In genomic region chr3:182668541-182668940, GRCh38 we compare ENCODE assay signal across 29 cellular contexts.
"Had no signal": no experiment of that assay in that cellular context is flagged by ENCODE, and none has a peak within 500 bp of the region (broad histone marks: within the 10 kb centered on the region; RNA-seq: fewer than 3 reads in every experiment).

No MANE protein-coding gene starts in this region.

- H3K36me3 Mint-ChIP-seq: immature natural killer cell; naive thymus-derived CD4-positive, alpha-beta T cell; natural killer cell treated with Interleukin-12 subunit alpha and Interleukin-12 subunit beta and Interleukin-15 and Interleukin-18, amount 100 ng/mL, for 72 hours; stimulated activated naive B cell treated with anti-CD40 and anti-IgM and Interleukin-4, amounts not matched to agents 10 μg/mL and 1 μg/mL and 100 μg/mL, for 72 hours had no signal

- FAIRE-seq: islet of Langerhans, urothelium cell line had no signal

- H3K36me3 ChIP-seq: left ventricle myocardium inferior, ovary, prostate gland, stomach, thoracic aorta, tibial artery, upper lobe of right lung had no signal

- H3K9me3 Mint-ChIP-seq: immature natural killer cell; memory B cell; naive thymus-derived CD4-positive, alpha-beta T cell; natural killer cell treated with Interleukin-12 subunit alpha and Interleukin-12 subunit beta and Interleukin-15 and Interleukin-18, amount 100 ng/mL, for 72 hours; stimulated activated naive B cell treated with anti-CD40 and anti-IgM and Interleukin-4, amounts not matched to agents 10 μg/mL and 1 μg/mL and 100 μg/mL, for 72 hours had no signal

- H3K4me1 Mint-ChIP-seq: immature natural killer cell; memory B cell; stimulated activated naive B cell treated with anti-CD40 and anti-IgM and Interleukin-4, amounts not matched to agents 10 μg/mL and 1 μg/mL and 100 μg/mL, for 72 hours had no signal

- H3K27ac Mint-ChIP-seq: immature natural killer cell; memory B cell; naive thymus-derived CD4-positive, alpha-beta T cell; natural killer cell treated with Interleukin-12 subunit alpha and Interleukin-12 subunit beta and Interleukin-15 and Interleukin-18, amount 100 ng/mL, for 72 hours; stimulated activated naive B cell treated with anti-CD40 and anti-IgM and Interleukin-4, amounts not matched to agents 10 μg/mL and 1 μg/mL and 100 μg/mL, for 72 hours had no signal

- H3K4me3 ChIP-seq: left ventricle myocardium inferior, lung, mucosa of descending colon, ovary, prostate gland, skin epidermis, stomach, thoracic aorta, tibial artery, upper lobe of right lung had no signal

- DNase-seq: hypothalamus; immature natural killer cell; left ventricle myocardium inferior; midbrain; mucosa of descending colon; naive thymus-derived CD4-positive, alpha-beta T cell; ovary; posterior cingulate gyrus; retina; right cardiac atrium; stimulated activated CD4-positive, alpha-beta T cell treated with anti-CD3 and anti-CD28 coated beads, Interleukin-12 subunit alpha, Interleukin-12 subunit beta, amount 100 ng/mL, for 4 hours; stimulated activated CD4-positive, alpha-beta T cell treated with anti-CD3 and anti-CD28 coated beads, Interleukin-15, amount 100 ng/mL, for 24 hours; stimulated activated CD4-positive, alpha-beta T cell treated with anti-CD3 and anti-CD28 coated beads, Interleukin-2, amount 100 ng/mL, for 24 hours; stimulated activated CD4-positive, alpha-beta T cell treated with anti-CD3 and anti-CD28 coated beads, Interleukin-4, amount 100 ng/mL, for 1 hour; stimulated activated naive B cell treated with anti-CD40 and anti-IgM and Interleukin-4, amounts not matched to agents 10 μg/mL and 1 μg/mL and 100 μg/mL, for 72 hours; stimulated activated naive CD8-positive, alpha-beta T cell treated with anti-CD3 and anti-CD28 coated beads, Interleukin-15, Interleukin-2, amounts not matched to agents 100 U/mL and 50 U/mL, for 24 hours; stomach; tibial artery; trophoblast cell; upper lobe of right lung had no signal

- H3K4me3 Mint-ChIP-seq: immature natural killer cell; memory B cell; naive thymus-derived CD4-positive, alpha-beta T cell; natural killer cell treated with Interleukin-12 subunit alpha and Interleukin-12 subunit beta and Interleukin-15 and Interleukin-18, amount 100 ng/mL, for 72 hours; stimulated activated naive B cell treated with anti-CD40 and anti-IgM and Interleukin-4, amounts not matched to agents 10 μg/mL and 1 μg/mL and 100 μg/mL, for 72 hours had no signal

- ATAC-seq: mucosa of descending colon; naive thymus-derived CD4-positive, alpha-beta T cell; natural killer cell treated with Interleukin-12 subunit alpha and Interleukin-12 subunit beta and Interleukin-15 and Interleukin-18, amount 100 ng/mL, for 72 hours; right cardiac atrium; sciatic nerve; stimulated activated naive B cell treated with anti-CD40 and anti-IgM and Interleukin-4, amounts not matched to agents 10 μg/mL and 1 μg/mL and 100 μg/mL, for 72 hours; stimulated activated naive CD8-positive, alpha-beta T cell treated with anti-CD3 and anti-CD28 coated beads, Interleukin-15, Interleukin-2, amounts not matched to agents 100 U/mL and 50 U/mL, for 24 hours; upper lobe of right lung had no signal

- H3K27ac ChIP-seq: left ventricle myocardium inferior, ovary, prostate gland, skin epidermis, stomach, thoracic aorta, tibial artery, upper lobe of right lung had no signal

- H3K9me3 ChIP-seq: left ventricle myocardium inferior, mucosa of descending colon, ovary, prostate gland, thoracic aorta, tibial artery, upper lobe of right lung had no signal

- H3K4me1 ChIP-seq: left ventricle myocardium inferior, prostate gland, stomach, tibial artery, upper lobe of right lung had no signal

- H3K27me3 ChIP-seq: ovary, stomach, tibial artery had no signal
